ENCODE assay signal across 9 cellular contexts in genomic region chr18:40338284-40338683, GRCh38.
"Had no signal": no experiment of that assay in that cellular context is flagged by ENCODE, and none has a peak within 500 bp of the region (broad histone marks: within the 10 kb centered on the region; RNA-seq: fewer than 3 reads in every experiment).

No MANE protein-coding gene starts in this region.

- H3K9me3 ChIP-seq: HAP-1 had no signal

- H3K27ac ChIP-seq: GM23248, HL-60 had no signal

- H3K4me1 Mint-ChIP-seq: IgD-negative memory B cell had no signal

- H3K27me3 Mint-ChIP-seq: IgD-negative memory B cell had no signal

- H3K4me1 ChIP-seq: HAP-1 had no signal

- H3K4me3 ChIP-seq: GM23248, HAP-1 had no signal

- H3K36me3 ChIP-seq: HAP-1 had no signal

- ATAC-seq: HCT116 had no signal

- DNase-seq: GM23248, GOT3, H7, HFFc6, KG1 had no signal

- H3K27ac Mint-ChIP-seq: HFFc6, IgD-negative memory B cell had no signal

- H3K9ac ChIP-seq: GM23248 had no signal

- H3K4me3 Mint-ChIP-seq: HFFc6, IgD-negative memory B cell had no signal

- H2AFZ ChIP-seq: GM23248 had no signal
